17 cellular contexts compared by ENCODE assay signal in genomic region chr2:217000406-217000805, GRCh38.
"Had no signal": no experiment of that assay in that cellular context is flagged by ENCODE, and none has a peak within 500 bp of the region (broad histone marks: within the 10 kb centered on the region; RNA-seq: fewer than 3 reads in every experiment).

No MANE protein-coding gene starts in this region.

- H3K4me3 ChIP-seq: ascending aorta, coronary artery, gastrocnemius medialis, tibial artery, uterus had no signal

- H3K27ac ChIP-seq: ascending aorta, coronary artery, gastrocnemius medialis, tibial artery, uterus had no signal

- ATAC-seq: activated T-cell treated with anti-CD3 and anti-CD28 coated beads, Interleukin-2, amount 50 U/mL, for 72 hours; esophagus mucosa; gastrocnemius medialis; stimulated activated naive B cell treated with anti-CD40 and anti-IgM and Interleukin-4, amounts not matched to agents 10 μg/mL and 1 μg/mL and 100 μg/mL, for 72 hours had no signal

- H3K9me3 ChIP-seq: ascending aorta, gastrocnemius medialis, tibial artery, uterus had no signal

- H3K36me3 ChIP-seq: ascending aorta, gastrocnemius medialis, tibial artery, uterus had no signal

- DNase-seq: activated CD4-positive, alpha-beta T cell treated with anti-CD3 and anti-CD28 coated beads for 1 hour; activated CD8-positive, alpha-beta memory T cell treated with anti-CD3 and anti-CD28 coated beads for 24 hours; activated CD8-positive, alpha-beta memory T cell treated with anti-CD3 and anti-CD28 coated beads, Interleukin-2, amount 50 U/mL, for 48 hours; activated gamma-delta T cell; activated T-cell treated with anti-CD3 and anti-CD28 coated beads, Interleukin-2, amount 50 U/mL, for 72 hours; effector CD4-positive, alpha-beta T cell; gastrocnemius medialis; head of caudate nucleus; mammary epithelial cell; occipital lobe; retina; stimulated activated naive B cell treated with anti-CD40 and anti-IgM and Interleukin-4, amounts not matched to agents 10 μg/mL and 1 μg/mL and 100 μg/mL, for 72 hours; tibial artery; uterus had no signal

- H3K27me3 ChIP-seq: ascending aorta, gastrocnemius medialis, tibial artery, uterus had no signal
